Comparison of ENCODE assay signal across 15 cellular contexts in genomic region chr12:81231574-81232368, GRCh38.
DNase-seq lines count a peak whose midpoint lies in the region; ATAC-seq and TF ChIP-seq lines count a peak whose summit lies in the region.
"Had no signal": no experiment of that assay in that cellular context is flagged by ENCODE, and none has a peak within 500 bp of the region (broad histone marks: within the 10 kb centered on the region; RNA-seq: fewer than 3 reads in every experiment).

No MANE protein-coding gene starts in this region.

- peak overlapping the region; percentile 42 for H3K27ac ChIP-seq in left ventricle myocardium inferior (replicated peaks)
- H3K27ac ChIP-seq: RWPE1 had no signal

- H3K27ac Mint-ChIP-seq in activated naive CD4-positive, alpha-beta T cell treated with anti-CD3 and anti-CD28 coated beads, Interleukin-2, amount 10 ng/mL, durations not matched to agents 7 days and 5 days, result no peak overlapping the region
- H3K27ac Mint-ChIP-seq: CD8-positive, alpha-beta T cell; H9 had no signal

- peaks cover 6% of the 10 kb centered on the region for H3K4me1 ChIP-seq in left ventricle myocardium inferior

- H3K36me3 ChIP-seq in left ventricle myocardium inferior, result peaks cover 16% of the 10 kb centered on the region

- H3K4me3 ChIP-seq in GM12865 (ENCODE audit: low read depth, low read length), result no peak overlapping the region
- no peak overlapping the region for H3K4me3 ChIP-seq in left ventricle myocardium inferior

- CTCF ChIA-PET in activated naive CD4-positive, alpha-beta T cell treated with anti-CD3 and anti-CD28 coated beads, Interleukin-2, amount 10 ng/mL, durations not matched to agents 7 days and 5 days (lab: Charles Lee), result no interaction called here

- no peaks in the 10 kb centered on the region for H3K9me3 ChIP-seq in left ventricle myocardium inferior (replicated peaks)
- H3K9me3 ChIP-seq: SK-N-SH had no signal

- H3K4me3 Mint-ChIP-seq in activated naive CD4-positive, alpha-beta T cell treated with anti-CD3 and anti-CD28 coated beads, Interleukin-2, amount 10 ng/mL, durations not matched to agents 7 days and 5 days, result no peak overlapping the region
- H3K4me3 Mint-ChIP-seq: CD8-positive, alpha-beta T cell; H9 had no signal

- no peaks in the 10 kb centered on the region for H3K36me3 Mint-ChIP-seq in activated naive CD4-positive, alpha-beta T cell treated with anti-CD3 and anti-CD28 coated beads, Interleukin-2, amount 10 ng/mL, durations not matched to agents 7 days and 5 days
- H3K36me3 Mint-ChIP-seq: CD8-positive, alpha-beta T cell had no signal

- H3K9me3 Mint-ChIP-seq in activated naive CD4-positive, alpha-beta T cell treated with anti-CD3 and anti-CD28 coated beads, Interleukin-2, amount 10 ng/mL, durations not matched to agents 7 days and 5 days, result no peaks in the 10 kb centered on the region
- H3K9me3 Mint-ChIP-seq: CD8-positive, alpha-beta T cell; H9 had no signal

- peak; percentile 62 for DNase-seq in COLO668 (lab: John Stamatoyannopoulos, UW; ENCODE audit: unreplicated experiment)
- peak; percentile 8 for DNase-seq in GM12865 (ENCODE audit: low read depth)
- DNase-seq in NCI-H2227 treated with DMSO at 0.1 percent for 48 hours (lab: John Stamatoyannopoulos, UW), result peak; percentile 97
- DNase-seq in left ventricle myocardium inferior, result no peak
- no peak for DNase-seq in activated naive CD4-positive, alpha-beta T cell treated with anti-CD3 and anti-CD28 coated beads, Interleukin-2, amount 10 ng/mL, durations not matched to agents 7 days and 5 days
- DNase-seq in occipital lobe (lab: John Stamatoyannopoulos, UW), result no peak
- DNase-seq: CD8-positive, alpha-beta T cell; H9; Karpas-422; MM.1S; NCI-H345; SK-N-SH; T-helper 1 cell had no signal

- no peak for ATAC-seq in GM19467 (IDR thresholded peaks at IDR 0.05; ENCODE audit: unreplicated experiment)
- ATAC-seq: CD8-positive, alpha-beta T cell had no signal

- no peaks in the 10 kb centered on the region for H3K27me3 ChIP-seq in left ventricle myocardium inferior (ENCODE audit: low read depth)

- no peaks in the 10 kb centered on the region for H3K27me3 Mint-ChIP-seq in activated naive CD4-positive, alpha-beta T cell treated with anti-CD3 and anti-CD28 coated beads, Interleukin-2, amount 10 ng/mL, durations not matched to agents 7 days and 5 days

- TF ChIP-seq CTCF in GM12865 (IDR thresholded peaks at IDR 0.05; ENCODE audit: insufficient read depth, low read depth, low read length, missing control alignments) (no peak), left ventricle myocardium inferior (IDR thresholded peaks at IDR 0.05; ENCODE audit: borderline replicate concordance) (no peak)

- H3K4me1 Mint-ChIP-seq in activated naive CD4-positive, alpha-beta T cell treated with anti-CD3 and anti-CD28 coated beads, Interleukin-2, amount 10 ng/mL, durations not matched to agents 7 days and 5 days, result no peaks in the 10 kb centered on the region

- intact Hi-C loops in left ventricle myocardium inferior (cut with micrococcal nuclease), result no loop called here

Comparison
In these comparisons a context has a peak if more than half of its experiments do, and no peak if none do; other contexts are left out.
1. DNase-seq: peak in COLO668 (single experiment), GM12865 (single experiment) and NCI-H2227 treated with DMSO at 0.1 percent for 48 hours (single experiment); none in left ventricle myocardium inferior (single experiment), activated naive CD4-positive, alpha-beta T cell treated with anti-CD3 and anti-CD28 coated beads, Interleukin-2, amount 10 ng/mL, durations not matched to agents 7 days and 5 days (single experiment) and occipital lobe (single experiment).